Comparison of ENCODE assay signal across 1 cellular context in the genomic region with DNA sequence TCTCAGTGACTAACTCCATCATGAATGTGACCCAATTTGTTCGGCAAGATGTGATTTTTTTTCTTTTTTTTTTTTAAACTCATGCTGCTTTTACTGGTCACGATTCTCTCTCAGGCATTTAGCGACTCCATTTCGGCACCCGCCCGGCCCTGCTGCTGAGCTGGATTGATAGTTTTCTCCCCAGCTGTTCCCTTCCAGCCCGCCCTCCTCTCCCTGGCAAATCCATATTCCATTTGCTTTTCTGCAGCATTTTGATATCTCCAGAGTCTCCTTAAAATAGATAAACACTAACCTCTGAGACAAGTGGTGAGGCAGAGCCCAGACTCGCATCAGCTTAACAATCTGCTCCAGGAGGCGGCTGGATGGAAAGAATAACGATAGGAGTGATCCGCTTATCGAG.
TF ChIP-seq lines count a peak whose summit lies in the region.

No MANE protein-coding gene starts in this region.

TF ChIP-seq in WTC11, 78 proteins besides CTCF, POLR2A, EP300 and RAD21 (continued from another document):
- TF ChIP-seq, protein P1, sequence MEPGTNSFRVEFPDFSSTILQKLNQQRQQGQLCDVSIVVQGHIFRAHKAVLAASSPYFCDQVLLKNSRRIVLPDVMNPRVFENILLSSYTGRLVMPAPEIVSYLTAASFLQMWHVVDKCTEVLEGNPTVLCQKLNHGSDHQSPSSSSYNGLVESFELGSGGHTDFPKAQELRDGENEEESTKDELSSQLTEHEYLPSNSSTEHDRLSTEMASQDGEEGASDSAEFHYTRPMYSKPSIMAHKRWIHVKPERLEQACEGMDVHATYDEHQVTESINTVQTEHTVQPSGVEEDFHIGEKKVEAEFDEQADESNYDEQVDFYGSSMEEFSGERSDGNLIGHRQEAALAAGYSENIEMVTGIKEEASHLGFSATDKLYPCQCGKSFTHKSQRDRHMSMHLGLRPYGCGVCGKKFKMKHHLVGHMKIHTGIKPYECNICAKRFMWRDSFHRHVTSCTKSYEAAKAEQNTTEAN (CRISPR knock-in tag; IDR thresholded peaks at IDR 0.05) = no peak
- no peak for TF ChIP-seq SMAD4 (CRISPR knock-in tag; IDR thresholded peaks at IDR 0.05)
- no peak for TF ChIP-seq ZNF232 (CRISPR knock-in tag; IDR thresholded peaks at IDR 0.05)
